In the genomic region with DNA sequence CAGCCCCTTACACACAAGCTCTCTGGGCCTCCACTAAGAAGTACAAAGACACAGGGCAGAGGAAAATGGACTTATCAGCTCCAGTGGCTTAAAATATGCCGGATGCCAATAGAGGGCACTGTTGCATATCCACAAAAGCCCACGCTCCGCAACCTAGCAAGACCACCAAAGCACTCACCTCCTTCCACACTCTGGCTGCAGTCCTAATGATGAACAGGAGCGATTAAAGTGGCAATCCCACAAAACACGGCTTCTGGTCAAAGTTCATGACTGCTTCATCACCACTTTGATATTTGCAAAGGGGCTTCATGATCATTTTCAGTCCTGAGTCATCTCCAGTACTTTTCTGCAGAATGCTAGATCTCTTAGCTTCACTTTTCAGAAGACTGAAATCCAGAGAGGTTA, we compare ENCODE assay signal across 8 cellular contexts.
DNase-seq lines count a peak whose midpoint lies in the region; ATAC-seq and TF ChIP-seq lines count a peak whose summit lies in the region.

No MANE protein-coding gene starts in this region.

- TF ChIP-seq CTCF in BE2C (IDR thresholded peaks at IDR 0.05; ENCODE audit: low read depth, low read length) (peak; percentile 77), GM20000 (IDR thresholded peaks at IDR 0.05; ENCODE audit: extremely low read depth, missing control alignments) (peak; percentile 20)

- no peak overlapping the region for H3K9ac ChIP-seq in trophoblast cell (ENCODE audit: low read length)

- no peak overlapping the region for H3K23ac ChIP-seq in trophoblast cell (ENCODE audit: low read length)

- no peaks in the 10 kb centered on the region for H3K79me2 ChIP-seq in trophoblast cell (ENCODE audit: control insufficient read depth, insufficient read depth, low read length, poor library complexity)

- H3K27me3 ChIP-seq in BE2C (no peaks in the 10 kb centered on the region), trophoblast cell (ENCODE audit: insufficient read depth, low read length) (no peaks in the 10 kb centered on the region)

- H3K4ac ChIP-seq in trophoblast cell (ENCODE audit: low read depth, low read length): no peak overlapping the region

- no peaks in the 10 kb centered on the region for H3K4me1 ChIP-seq in BE2C
- peaks cover 0 to 11% of the 10 kb centered on the region in 2 experiments for H3K4me1 ChIP-seq in trophoblast cell (ENCODE audit: control insufficient read depth in 1 of 2, insufficient read depth in 2 of 2, low read length in 2 of 2)

- no peak overlapping the region for H2BK5ac ChIP-seq in trophoblast cell (ENCODE audit: low read depth, low read length, poor library complexity)

- H4K12ac ChIP-seq in trophoblast cell (ENCODE audit: low read depth, low read length): no peak overlapping the region

- H2AFZ ChIP-seq in trophoblast cell (ENCODE audit: insufficient read depth, low read length, poor library complexity): no peak overlapping the region

- no CpG with 5 or more reads among the region's 5 CpGs for WGBS in trophoblast cell (ENCODE audit: extremely low coverage, insufficient coverage, insufficient read length)

- no peak overlapping the region for H3K27ac ChIP-seq in trophoblast cell (ENCODE audit: low read depth, low read length)

- no peaks in the 10 kb centered on the region for H3K36me3 ChIP-seq in BE2C
- H3K36me3 ChIP-seq in trophoblast cell (ENCODE audit: control insufficient read depth in 1 of 2, insufficient read depth in 2 of 2, low read length in 2 of 2): no peaks in the 10 kb centered on the region

- H2AK5ac ChIP-seq in trophoblast cell (ENCODE audit: low read length): no peak overlapping the region

- H4K8ac ChIP-seq in trophoblast cell (ENCODE audit: low read depth, low read length): no peak overlapping the region

- DNase-seq in BE2C: peak; percentile 62
- DNase-seq in GM20000 (ENCODE audit: low spot score): no peak
- peak; percentile 68 for DNase-seq in SK-MEL-5 (ENCODE audit: low read depth, low spot score)
- DNase-seq in fibroblast of peridontal ligament (ENCODE audit: extremely low read depth): peak; percentile 71
- peak in 1 of 2 donors; percentile 18 for DNase-seq in trophoblast cell
- DNase-seq in NCI-H1048 (lab: John Stamatoyannopoulos, UW): no peak

- H3K9me3 ChIP-seq in BE2C: no peaks in the 10 kb centered on the region
- no peaks in the 10 kb centered on the region for H3K9me3 ChIP-seq in trophoblast cell (ENCODE audit: insufficient read depth, low read depth, low read length)

- no peak overlapping the region for H3K14ac ChIP-seq in trophoblast cell (ENCODE audit: low read length)

- peak overlapping the region; percentile 0 for H2BK120ac ChIP-seq in trophoblast cell (ENCODE audit: insufficient read depth, low read length, poor library complexity)

- in situ Hi-C loops in SK-MEL-5 (cut with HindIII; ENCODE audit: low pct_unique_long_range_greater_than_20kb, low sequenced_read_pairs): no loop called here

- no peak overlapping the region for H3K18ac ChIP-seq in trophoblast cell (ENCODE audit: low read length)

- no peak overlapping the region for H3K4me2 ChIP-seq in trophoblast cell (ENCODE audit: low read length)

- H4K91ac ChIP-seq in trophoblast cell (ENCODE audit: low read depth, low read length): peak overlapping the region; percentile 11

- H2BK12ac ChIP-seq in trophoblast cell (ENCODE audit: low read length): no peak overlapping the region

- ATAC-seq in GM18870 (IDR thresholded peaks at IDR 0.05; ENCODE audit: unreplicated experiment) (no peak), GM19463 (IDR thresholded peaks at IDR 0.05; ENCODE audit: unreplicated experiment) (no peak)

- peaks cover 8% of the 10 kb centered on the region for H3K79me1 ChIP-seq in trophoblast cell (ENCODE audit: low read length)

- H3K4me3 ChIP-seq in BE2C (ENCODE audit: low read depth, low read length): no peak overlapping the region
- H3K4me3 ChIP-seq in trophoblast cell (ENCODE audit: low read depth, low read length): no peak overlapping the region

Comparison
In these comparisons a context has a peak if more than half of its experiments do, and no peak if none do; other contexts are left out.
1. DNase-seq: peak in BE2C (single experiment), SK-MEL-5 (single experiment) and fibroblast of peridontal ligament (single experiment); none in GM20000 (single experiment) and NCI-H1048 (single experiment).